8 cellular contexts compared by ENCODE assay signal in the genomic region with DNA sequence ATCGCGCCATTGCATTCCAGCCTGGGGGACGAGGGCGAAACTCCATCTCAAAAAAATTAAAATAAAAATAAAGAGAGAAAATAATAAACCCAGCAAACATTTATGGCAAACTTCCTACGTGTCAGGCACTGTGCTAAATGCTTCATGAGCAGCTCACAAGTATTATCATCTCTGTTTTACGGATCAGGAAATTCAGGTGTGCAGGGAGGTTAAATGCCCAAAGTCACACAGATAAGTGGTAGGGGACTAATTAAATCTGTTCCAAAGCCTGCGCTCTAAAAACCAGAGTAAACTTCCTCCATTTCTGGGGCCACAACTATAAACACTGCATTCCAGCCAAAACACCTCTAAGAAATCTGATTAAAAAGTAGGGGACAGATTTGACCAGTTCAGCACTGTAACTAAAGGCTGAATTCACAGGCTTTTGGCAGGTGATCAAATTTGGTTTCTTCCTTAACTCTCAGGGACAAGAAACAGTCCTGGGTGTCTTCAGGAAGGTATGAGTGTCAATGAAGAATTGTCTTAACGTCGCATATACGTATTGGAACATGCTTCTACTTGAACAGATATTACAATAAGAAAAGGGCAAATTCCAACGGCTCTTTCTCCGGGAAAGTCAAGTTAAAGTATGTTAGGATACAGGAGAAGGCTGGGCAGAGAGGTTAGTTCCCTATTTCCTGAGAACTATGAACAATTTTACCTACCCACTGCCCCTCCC. TPM values are rescaled to one million over a fixed set of nuclear protein-coding genes. Genes with fewer than 3 reads are reported as not detected.
DNase-seq lines count a peak whose midpoint lies in the region; ATAC-seq and TF ChIP-seq lines count a peak whose summit lies in the region.

No MANE protein-coding gene starts in this region.

- H3K27ac Mint-ChIP-seq in activated T-helper 1 cell treated with anti-CD3 and anti-CD28 coated beads, Interleukin-12 subunit alpha, Interleukin-12 subunit beta, Interleukin-2, Interleukin-4 antibody, amounts not matched to agents 30 ng/mL and 10 ng/mL and 1 ng/mL, durations not matched to agents 14 hours and 24 hours and 36 hours: peak overlapping the region; percentile 97

- no peaks in the 10 kb centered on the region for H3K9me3 Mint-ChIP-seq in activated T-helper 1 cell treated with anti-CD3 and anti-CD28 coated beads, Interleukin-12 subunit alpha, Interleukin-12 subunit beta, Interleukin-2, Interleukin-4 antibody, amounts not matched to agents 30 ng/mL and 10 ng/mL and 1 ng/mL, durations not matched to agents 14 hours and 24 hours and 36 hours

- H3K9me3 ChIP-seq in left ventricle myocardium inferior (replicated peaks): no peaks in the 10 kb centered on the region

- H3K27ac ChIP-seq in left ventricle myocardium inferior (replicated peaks): peak overlapping the region; percentile 94

- peaks cover 7% of the 10 kb centered on the region for H3K36me3 ChIP-seq in left ventricle myocardium inferior

- peaks cover 13% of the 10 kb centered on the region for H3K36me3 Mint-ChIP-seq in activated T-helper 1 cell treated with anti-CD3 and anti-CD28 coated beads, Interleukin-12 subunit alpha, Interleukin-12 subunit beta, Interleukin-2, Interleukin-4 antibody, amounts not matched to agents 30 ng/mL and 10 ng/mL and 1 ng/mL, durations not matched to agents 14 hours and 24 hours and 36 hours (ENCODE audit: low read depth)

- H3K4me3 ChIP-seq in left ventricle myocardium inferior (peak overlapping the region; percentile 89), retinal pigment epithelial cell (ENCODE audit: low read length) (peak overlapping the region; percentile 73)

- H3K27me3 Mint-ChIP-seq in activated T-helper 1 cell treated with anti-CD3 and anti-CD28 coated beads, Interleukin-12 subunit alpha, Interleukin-12 subunit beta, Interleukin-2, Interleukin-4 antibody, amounts not matched to agents 30 ng/mL and 10 ng/mL and 1 ng/mL, durations not matched to agents 14 hours and 24 hours and 36 hours (ENCODE audit: insufficient read depth): no peaks in the 10 kb centered on the region

- TF ChIP-seq CTCF in left ventricle myocardium inferior (IDR thresholded peaks at IDR 0.05; ENCODE audit: borderline replicate concordance) (no peak), retinal pigment epithelial cell (conservative IDR thresholded peaks at IDR 0.05; ENCODE audit: low read depth, low read length) (no peak)

- DNase-seq in DMS79 (lab: John Stamatoyannopoulos, UW) (peak; percentile 1), left ventricle myocardium inferior (no peak), retinal pigment epithelial cell (ENCODE audit: low read depth) (no peak), GDM1 (lab: John Stamatoyannopoulos, UW) (no peak), mucosa of gallbladder (ENCODE audit: low spot score) (no peak)
- DNase-seq in activated T-helper 1 cell treated with anti-CD3 and anti-CD28 coated beads, Interleukin-12 subunit alpha, Interleukin-12 subunit beta, Interleukin-2, Interleukin-4 antibody, amounts not matched to agents 30 ng/mL and 10 ng/mL and 1 ng/mL, durations not matched to agents 14 hours and 24 hours and 36 hours (ENCODE audit: low spot score): no peak

- intact Hi-C loops in activated T-helper 1 cell treated with anti-CD3 and anti-CD28 coated beads, Interleukin-12 subunit alpha, Interleukin-12 subunit beta, Interleukin-2, Interleukin-4 antibody, amounts not matched to agents 30 ng/mL and 10 ng/mL and 1 ng/mL, durations not matched to agents 14 hours and 24 hours and 36 hours (cut with micrococcal nuclease): loop anchor here (1.0 to 10.0 kb wide), 9 partner anchors 12 to 1676 kb away; a partner anchor contains a TSS
- intact Hi-C loops in left ventricle myocardium inferior (cut with micrococcal nuclease): no loop called here

- ATAC-seq in HG02642 (IDR thresholded peaks at IDR 0.05; ENCODE audit: poor library complexity, unreplicated experiment) (peak; percentile 7), GM21360 (IDR thresholded peaks at IDR 0.05; ENCODE audit: unreplicated experiment) (no peak)

- H3K27me3 ChIP-seq in left ventricle myocardium inferior (ENCODE audit: low read depth): no peaks in the 10 kb centered on the region

- peak overlapping the region; percentile 98 for H3K4me3 Mint-ChIP-seq in activated T-helper 1 cell treated with anti-CD3 and anti-CD28 coated beads, Interleukin-12 subunit alpha, Interleukin-12 subunit beta, Interleukin-2, Interleukin-4 antibody, amounts not matched to agents 30 ng/mL and 10 ng/mL and 1 ng/mL, durations not matched to agents 14 hours and 24 hours and 36 hours

- H3K4me1 ChIP-seq in left ventricle myocardium inferior: peaks cover 28% of the 10 kb centered on the region

- H3K4me1 Mint-ChIP-seq in activated T-helper 1 cell treated with anti-CD3 and anti-CD28 coated beads, Interleukin-12 subunit alpha, Interleukin-12 subunit beta, Interleukin-2, Interleukin-4 antibody, amounts not matched to agents 30 ng/mL and 10 ng/mL and 1 ng/mL, durations not matched to agents 14 hours and 24 hours and 36 hours (ENCODE audit: low read depth): peaks cover 25% of the 10 kb centered on the region

RNA-seq across cellular contexts. Expression of a gene that starts 1.0 kb away (rescaled TPM):
- total RNA-seq in activated T-helper 1 cell treated with anti-CD3 and anti-CD28 coated beads, Interleukin-12 subunit alpha, Interleukin-12 subunit beta, Interleukin-2, Interleukin-4 antibody, amounts not matched to agents 30 ng/mL and 10 ng/mL and 1 ng/mL, durations not matched to agents 14 hours and 24 hours and 36 hours: 59.1 and 59.4 TPM in 2 replicates
- total RNA-seq in left ventricle myocardium inferior (14.6 TPM), mucosa of gallbladder (28.5 TPM)

RNA-seq across cellular contexts. Expression of a gene that starts 32.8 kb away (rescaled TPM):
- 74.8 and 79.2 TPM in 2 replicates for total RNA-seq in activated T-helper 1 cell treated with anti-CD3 and anti-CD28 coated beads, Interleukin-12 subunit alpha, Interleukin-12 subunit beta, Interleukin-2, Interleukin-4 antibody, amounts not matched to agents 30 ng/mL and 10 ng/mL and 1 ng/mL, durations not matched to agents 14 hours and 24 hours and 36 hours
- 79.6 TPM for total RNA-seq in left ventricle myocardium inferior
- total RNA-seq in mucosa of gallbladder: 104 TPM

RNA-seq across cellular contexts. Expression of a gene that starts 33.3 kb away (rescaled TPM):
- 147 and 149 TPM in 2 replicates for total RNA-seq in activated T-helper 1 cell treated with anti-CD3 and anti-CD28 coated beads, Interleukin-12 subunit alpha, Interleukin-12 subunit beta, Interleukin-2, Interleukin-4 antibody, amounts not matched to agents 30 ng/mL and 10 ng/mL and 1 ng/mL, durations not matched to agents 14 hours and 24 hours and 36 hours
- 51.7 TPM for total RNA-seq in left ventricle myocardium inferior
- total RNA-seq in mucosa of gallbladder: 90.4 TPM

RNA-seq across cellular contexts. Expression of a gene that starts 40.7 kb away (rescaled TPM):
- total RNA-seq in activated T-helper 1 cell treated with anti-CD3 and anti-CD28 coated beads, Interleukin-12 subunit alpha, Interleukin-12 subunit beta, Interleukin-2, Interleukin-4 antibody, amounts not matched to agents 30 ng/mL and 10 ng/mL and 1 ng/mL, durations not matched to agents 14 hours and 24 hours and 36 hours: 228 and 233 TPM in 2 replicates
- total RNA-seq in left ventricle myocardium inferior: 2.7 TPM
- 19.0 TPM for total RNA-seq in mucosa of gallbladder
